Comparison of ENCODE assay signal across 9 cellular contexts in the genomic region with DNA sequence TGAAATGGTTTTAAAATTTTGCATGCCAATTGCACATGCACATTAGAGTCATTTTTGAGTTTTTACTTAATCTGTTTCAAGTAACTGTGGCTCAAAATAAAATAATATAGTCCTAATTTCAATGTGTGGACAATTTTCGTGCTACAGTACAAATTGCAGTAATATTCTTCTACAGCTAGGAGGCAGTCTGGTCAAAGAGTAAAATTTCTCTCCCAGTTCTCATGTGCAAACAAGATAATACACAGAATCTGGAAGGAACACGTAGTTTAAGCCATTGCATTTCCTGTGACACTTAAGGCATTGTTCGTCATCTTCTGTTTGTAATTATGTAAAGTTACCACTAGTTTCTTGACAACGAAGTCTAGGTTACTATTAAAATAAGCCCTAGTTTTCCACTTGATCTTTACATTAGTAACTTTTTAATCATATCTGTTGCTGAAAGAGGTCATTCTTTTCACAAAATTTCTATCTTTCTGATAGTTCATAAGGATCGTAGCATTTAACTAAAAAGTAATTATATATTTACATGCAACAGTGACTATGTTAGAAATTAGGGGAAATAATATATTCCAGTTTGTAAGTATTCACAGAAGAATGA. TPM values are rescaled to one million over a fixed set of nuclear protein-coding genes. Genes with fewer than 3 reads are reported as not detected.
A peak's percentile ranks its signal among the peaks of the same experiment; 100 is the strongest.
DNase-seq lines count a peak whose midpoint lies in the region; ATAC-seq, FAIRE-seq and TF ChIP-seq lines count a peak whose summit lies in the region.
"Had no signal": no experiment of that assay in that cellular context is flagged by ENCODE, and none has a peak within 500 bp of the region (broad histone marks: within the 10 kb centered on the region; RNA-seq: fewer than 3 reads in every experiment).

No MANE protein-coding gene starts in this region.

- H3K27me3 ChIP-seq in K562 (ENCODE audit: control insufficient read depth in 2 of 2, insufficient read depth in 2 of 2, low read length in 2 of 2) (no peaks in the 10 kb centered on the region), kidney epithelial cell (ENCODE audit: control insufficient read depth, insufficient read depth, low read length) (no peaks in the 10 kb centered on the region), upper lobe of right lung (no peaks in the 10 kb centered on the region)

- peak overlapping the region; percentile 20; the same call in 1 of the 3 replicates for H3K27ac ChIP-seq in K562 (ENCODE audit: extremely low read depth, low read depth, low read length)
- no peak overlapping the region for H3K27ac ChIP-seq in upper lobe of right lung

- WGBS in K562 (ENCODE audit: insufficient coverage, low coverage, missing lambda C conversion rate) = 47% methylated on average over 5 of the region's 5 CpGs

- peak overlapping the region; percentile 5; the same call in 1 of the 2 replicates for H2AFZ ChIP-seq in K562 (ENCODE audit: low read depth, low read length)

- in situ Hi-C loops in K562 (cut with MboI) = no loop called here

- 0 out of 3 replicates have a peak, but pooled peaks cover 3% of the 10 kb centered on the region for H3K79me2 ChIP-seq in K562 (ENCODE audit: control insufficient read depth, insufficient read depth, low read length)

- H3K9ac ChIP-seq in K562 (ENCODE audit: insufficient read depth in 1 of 2, low read depth in 2 of 2, low read length in 2 of 2) = no peak overlapping the region

- H3K9me3 ChIP-seq in K562 (replicated peaks; ENCODE audit: control insufficient read depth, insufficient read depth, low read depth, low read length) (no peaks in the 10 kb centered on the region), upper lobe of right lung (no peaks in the 10 kb centered on the region)

- DNase-seq in SIG-M5 treated with dmso at 0.1 percent for 504 hours (lab: John Stamatoyannopoulos, UW; ENCODE audit: unreplicated experiment) (peak; percentile 68), SIG-M5 (lab: John Stamatoyannopoulos, UW) (no peak), NCI-H524 treated with DMSO at 0.1 percent for 48 hours (lab: John Stamatoyannopoulos, UW) (peak; percentile 17), K562 (ENCODE audit: extremely low read depth in 1 of 4, low spot score in 3 of 4) (peak; percentile 44 to 69 (median 56)), kidney epithelial cell (ENCODE audit: low read depth) (no peak), upper lobe of right lung (no peak), occipital lobe (lab: John Stamatoyannopoulos, UW) (no peak)

- no TSS peak for BruUV-seq in K562 (replicated peaks; lab: Mats Ljungman, UMichigan)

- TF ChIP-seq POLR2A in K562 (conservative IDR thresholded peaks at IDR 0.05) = no peak

- TF ChIP-seq CTCF in K562 (IDR thresholded peaks at IDR 0.05 in 2 of 3, conservative IDR thresholded peaks at IDR 0.05 in 1 of 3; ENCODE audit: insufficient read depth in 2 of 3, low read depth in 1 of 3, low read length in 3 of 3) = peak; percentile 60 to 86 (median 81); a peak in 5 of 6 replicates
- peak; percentile 61 for TF ChIP-seq CTCF in kidney epithelial cell (IDR thresholded peaks at IDR 0.05; ENCODE audit: insufficient read depth, low read length, poor library complexity, severe bottlenecking)
- TF ChIP-seq CTCF in upper lobe of right lung (IDR thresholded peaks at IDR 0.05) = peak; percentile 65

- POLR2A ChIA-PET in K562 (lab: Yijun Ruan, JAX) = interaction anchor here (0.8 to 1.5 kb wide), 3 partner anchors 9 to 30 kb away, joined by 3 to 6 read pairs (median 4); partner anchors contain the start of gene TPR

- no peaks in the 10 kb centered on the region for H3K9me1 ChIP-seq in K562 (ENCODE audit: control insufficient read depth, insufficient read depth, low read length)

- peaks cover 81% of the 10 kb centered on the region; the same call in 2 of the 3 replicates for H3K36me3 ChIP-seq in K562 (ENCODE audit: control insufficient read depth, insufficient read depth, low read length)
- peaks cover 1% of the 10 kb centered on the region for H3K36me3 ChIP-seq in kidney epithelial cell (ENCODE audit: control insufficient read depth, insufficient read depth, low read length)
- peaks cover 57% of the 10 kb centered on the region for H3K36me3 ChIP-seq in upper lobe of right lung

- CTCF ChIA-PET in K562 (lab: Yijun Ruan, JAX; ENCODE audit: low intra/inter-chr PET ratio) = interaction anchor here (0.5 to 1.6 kb wide), 2 partner anchors 582 to 1934 kb away, joined by 3 to 10 read pairs; no protein-coding TSS in a partner anchor

- H4K20me1 ChIP-seq in K562 (replicated peaks; ENCODE audit: control insufficient read depth, insufficient read depth, low read length) = no peaks in the 10 kb centered on the region

- TF ChIP-seq EP300 in K562 (IDR thresholded peaks at IDR 0.05; ENCODE audit: low read length) = no peak

- peak; percentile 74 for FAIRE-seq in K562 (lab: Jason Lieb, UNC)

- no peak overlapping the region for H3K4me2 ChIP-seq in K562 (ENCODE audit: insufficient read depth, low read length)

- peak; percentile 70 to 74 for TF ChIP-seq RAD21 in K562 (CRISPR knock-in tag; conservative IDR thresholded peaks at IDR 0.05 in 1 of 2, IDR thresholded peaks at IDR 0.05 in 1 of 2)

- H3K4me3 ChIP-seq in K562 (no peak overlapping the region), kidney epithelial cell (ENCODE audit: low read depth, low read length) (no peak overlapping the region), upper lobe of right lung (no peak overlapping the region)

- H3K4me1 ChIP-seq in K562 (replicated peaks in 1 of 2; ENCODE audit: control insufficient read depth in 2 of 2, insufficient read depth in 2 of 2, low read length in 2 of 2) (no peaks in the 10 kb centered on the region; a peak in 1 of 5 replicates), upper lobe of right lung (no peaks in the 10 kb centered on the region)

- ATAC-seq in HG02884 (IDR thresholded peaks at IDR 0.05; ENCODE audit: unreplicated experiment) (peak; percentile 49), K562 (peak; percentile 86), upper lobe of right lung (peak; percentile 73)

- intact Hi-C loops in K562 (cut with micrococcal nuclease) = loop anchor here (1.0 to 5.0 kb wide), 2 partner anchors 582 to 1443 kb away; no protein-coding TSS in a partner anchor
- intact Hi-C loops in upper lobe of right lung (cut with DNase I) = no loop called here

RNA-seq across cellular contexts. Expression of gene ODR4, which starts 28.9 kb away (rescaled TPM):
- 25.2 and 70.5 TPM in 2 replicates for total RNA-seq in K562 (2011; cell fraction: chromatin; rRNA removed; ENCODE audit: low replicate concordance)
- 17.7 and 24.3 TPM in 2 replicates for total RNA-seq in K562 (2011; cell fraction: nucleolus; rRNA removed)
- total RNA-seq in K562 (2011; cell fraction: nucleoplasm; rRNA removed) = 30.2 and 34.4 TPM in 2 replicates
- total RNA-seq in K562 (2014; rRNA removed) (21.3 and 23.1 TPM in 2 replicates), K562 (2014; rRNA removed; fragmentation: Illumina TruSeq; extraction: Trizol) (49.8 and 53.0 TPM in 2 replicates), K562 (2015; rRNA removed; fragmentation: Illumina TruSeq; extraction: Trizol) (40.6 and 44.1 TPM in 2 replicates), K562 (2021) (26.2 and 29.4 TPM in 2 replicates), kidney epithelial cell (13.2 and 24.8 TPM in 2 replicates), upper lobe of right lung (21.6 TPM), occipital lobe (71.0 TPM)
- polyA plus RNA-seq in K562 (2011; rRNA removed) (43.1 and 52.0 TPM in 2 replicates), K562 (2014; fragmentation: Illumina TruSeq; extraction: Trizol) (30.1 and 37.2 TPM in 2 replicates), K562 (2014; fragmentation: Nextera tagmentation; extraction: Ambion mirVana) (10 to 100 TPM; 52.6 to 63.9 TPM), K562 (2014; rRNA removed) (33.1 and 35.7 TPM in 2 replicates)
- 7.7 and 12.1 TPM in 2 replicates for polyA plus RNA-seq in K562 (2011; cell fraction: cytosol; rRNA removed)
- 15.8 and 31.1 TPM in 2 replicates for polyA plus RNA-seq in K562 (2011; cell fraction: nucleus; rRNA removed)
- 16.3 and 19.4 TPM in 2 replicates for polyA plus RNA-seq in K562 (2012)
- 40.2 and 48.2 TPM in 2 replicates for polyA minus RNA-seq in K562 (2011; rRNA and poly(A)+ RNA removed)
- polyA minus RNA-seq in K562 (2011; cell fraction: cytosol; rRNA and poly(A)+ RNA removed) = 12.8 and 13.6 TPM in 2 replicates
- 21.8 and 45.1 TPM in 2 replicates for polyA minus RNA-seq in K562 (2011; cell fraction: nucleus; rRNA and poly(A)+ RNA removed)

RNA-seq across cellular contexts. Expression of gene TPR, which starts 29.5 kb away (rescaled TPM):
- total RNA-seq in K562 (2011; cell fraction: chromatin; rRNA removed; ENCODE audit: low replicate concordance) = 75.6 and 404 TPM in 2 replicates
- 42.2 and 55.9 TPM in 2 replicates for total RNA-seq in K562 (2011; cell fraction: nucleolus; rRNA removed)
- total RNA-seq in K562 (2011; cell fraction: nucleoplasm; rRNA removed) = 80.7 and 121 TPM in 2 replicates
- total RNA-seq in K562 (2014; rRNA removed) (95.8 and 103 TPM in 2 replicates), K562 (2014; rRNA removed; fragmentation: Illumina TruSeq; extraction: Trizol) (166 and 189 TPM in 2 replicates), K562 (2015; rRNA removed; fragmentation: Illumina TruSeq; extraction: Trizol) (149 and 157 TPM in 2 replicates), K562 (2021) (157 and 167 TPM in 2 replicates), kidney epithelial cell (43.1 and 77.8 TPM in 2 replicates), upper lobe of right lung (83.4 TPM), occipital lobe (81.3 TPM)
- polyA plus RNA-seq in K562 (2011; rRNA removed) (152 and 164 TPM in 2 replicates), K562 (2014; fragmentation: Illumina TruSeq; extraction: Trizol) (138 and 148 TPM in 2 replicates), K562 (2014; fragmentation: Nextera tagmentation; extraction: Ambion mirVana) (10 to 100 TPM; 48.5 to 54.3 TPM), K562 (2014; rRNA removed) (75.5 and 86.7 TPM in 2 replicates)
- polyA plus RNA-seq in K562 (2011; cell fraction: cytosol; rRNA removed) = 95.4 and 98.0 TPM in 2 replicates
- 264 and 285 TPM in 2 replicates for polyA plus RNA-seq in K562 (2011; cell fraction: nucleus; rRNA removed)
- polyA plus RNA-seq in K562 (2012) = 54.3 and 67.7 TPM in 2 replicates
- 246 and 256 TPM in 2 replicates for polyA minus RNA-seq in K562 (2011; rRNA and poly(A)+ RNA removed)
- 122 and 156 TPM in 2 replicates for polyA minus RNA-seq in K562 (2011; cell fraction: cytosol; rRNA and poly(A)+ RNA removed)
- 113 and 192 TPM in 2 replicates for polyA minus RNA-seq in K562 (2011; cell fraction: nucleus; rRNA and poly(A)+ RNA removed)

RNA-seq across cellular contexts. Expression of gene PDC, which starts 56.4 kb away (rescaled TPM):
- total RNA-seq in K562 (2011; cell fraction: chromatin; rRNA removed; ENCODE audit: low replicate concordance) = not detected in 2 replicates
- total RNA-seq in K562 (2011; cell fraction: nucleolus; rRNA removed) = not detected in 2 replicates
- not detected in 2 replicates for total RNA-seq in K562 (2011; cell fraction: nucleoplasm; rRNA removed)
- not detected in 2 replicates for total RNA-seq in K562 (2014; rRNA removed)
- not detected in 2 replicates for total RNA-seq in K562 (2014; rRNA removed; fragmentation: Illumina TruSeq; extraction: Trizol)
- not detected in 2 replicates for total RNA-seq in K562 (2015; rRNA removed; fragmentation: Illumina TruSeq; extraction: Trizol)
- total RNA-seq in K562 (2021) = not detected in 2 replicates
- polyA plus RNA-seq in K562 (2011; rRNA removed) = not detected in 2 replicates
- polyA plus RNA-seq in K562 (2011; cell fraction: cytosol; rRNA removed) = not detected in 2 replicates
- not detected in 2 replicates for polyA plus RNA-seq in K562 (2011; cell fraction: nucleus; rRNA removed)
- not detected in 2 replicates for polyA plus RNA-seq in K562 (2012)
- polyA plus RNA-seq in K562 (2014; fragmentation: Illumina TruSeq; extraction: Trizol) = not detected in 2 replicates
- not detected for polyA plus RNA-seq in K562 (2014; fragmentation: Nextera tagmentation; extraction: Ambion mirVana)
- not detected in 2 replicates for polyA plus RNA-seq in K562 (2014; rRNA removed)
- polyA minus RNA-seq in K562 (2011; rRNA and poly(A)+ RNA removed) = not detected in 2 replicates
- polyA minus RNA-seq in K562 (2011; cell fraction: cytosol; rRNA and poly(A)+ RNA removed) = not detected in 2 replicates
- polyA minus RNA-seq in K562 (2011; cell fraction: nucleus; rRNA and poly(A)+ RNA removed) = not detected in 2 replicates
- not detected in 2 replicates for total RNA-seq in kidney epithelial cell
- not detected for total RNA-seq in upper lobe of right lung
- not detected for total RNA-seq in occipital lobe
- total RNA-seq: subcutaneous adipose tissue had no signal

Comparison
In these comparisons a context has a peak if more than half of its experiments do, and no peak if none do; other contexts are left out.
1. DNase-seq: peak in SIG-M5 treated with dmso at 0.1 percent for 504 hours (single experiment), NCI-H524 treated with DMSO at 0.1 percent for 48 hours (single experiment) and K562 (4 of 4); none in SIG-M5 (single experiment), kidney epithelial cell (single experiment), upper lobe of right lung (single experiment) and occipital lobe (single experiment).
2. Peak in every context shown above with its lines, with median percentiles within 50 percentile points of each other: ATAC-seq and CTCF ChIP-seq.